8 cellular contexts compared by ENCODE assay signal in genomic region chr5:10563132-10563939, GRCh38. TPM values are rescaled to one million over a fixed set of nuclear protein-coding genes. Genes with fewer than 3 reads are reported as not detected.
DNase-seq lines count a peak whose midpoint lies in the region; ATAC-seq lines count a peak whose summit lies in the region.

No MANE protein-coding gene starts in this region.

- no peaks in the 10 kb centered on the region for H3K27me3 Mint-ChIP-seq in stimulated activated memory B cell treated with anti-CD40 and anti-IgM and Interleukin-4, amounts not matched to agents 10 μg/mL and 1 μg/mL and 100 μg/mL, for 72 hours

- peak overlapping the region; percentile 84 for H3K4me3 Mint-ChIP-seq in stimulated activated memory B cell treated with anti-CD40 and anti-IgM and Interleukin-4, amounts not matched to agents 10 μg/mL and 1 μg/mL and 100 μg/mL, for 72 hours

- H3K27me3 ChIP-seq in mononuclear cell (ENCODE audit: insufficient read depth, low read length): peaks cover 11% of the 10 kb centered on the region

- H3K4me1 ChIP-seq in mononuclear cell (ENCODE audit: insufficient read depth, low read length): peaks cover 40% of the 10 kb centered on the region

- peak; percentile 30 for ATAC-seq in HG03108 (IDR thresholded peaks at IDR 0.05; ENCODE audit: unreplicated experiment)
- peak; percentile 50 for ATAC-seq in stimulated activated memory B cell treated with anti-CD40 and anti-IgM and Interleukin-4, amounts not matched to agents 10 μg/mL and 1 μg/mL and 100 μg/mL, for 72 hours

- H3K4me3 ChIP-seq in mononuclear cell (ENCODE audit: low read length): peak overlapping the region; percentile 54

- DNase-seq in activated effector memory CD4-positive, alpha-beta T cell treated with anti-CD3 and anti-CD28 coated beads, Interleukin-2, amount 50 U/mL, for 16 hours: peak; percentile 83
- DNase-seq in activated effector memory CD4-positive, alpha-beta T cell treated with Interleukin-2 at 50 U/mL for 16 hours: no peak
- DNase-seq in T-helper 22 cell (ENCODE audit: low read depth) (peak; percentile 39), dermis blood vessel endothelial cell (peak; percentile 48), ureter (ENCODE audit: low spot score) (no peak)

- H3K4me1 Mint-ChIP-seq in stimulated activated memory B cell treated with anti-CD40 and anti-IgM and Interleukin-4, amounts not matched to agents 10 μg/mL and 1 μg/mL and 100 μg/mL, for 72 hours: peaks cover 75% of the 10 kb centered on the region

- no peaks in the 10 kb centered on the region for H3K9me3 ChIP-seq in mononuclear cell (ENCODE audit: low read depth, low read length)

- H3K27ac Mint-ChIP-seq in stimulated activated memory B cell treated with anti-CD40 and anti-IgM and Interleukin-4, amounts not matched to agents 10 μg/mL and 1 μg/mL and 100 μg/mL, for 72 hours: peak overlapping the region; percentile 95

- H3K9me3 Mint-ChIP-seq in stimulated activated memory B cell treated with anti-CD40 and anti-IgM and Interleukin-4, amounts not matched to agents 10 μg/mL and 1 μg/mL and 100 μg/mL, for 72 hours: no peaks in the 10 kb centered on the region

- peaks cover 30% of the 10 kb centered on the region for H3K36me3 Mint-ChIP-seq in stimulated activated memory B cell treated with anti-CD40 and anti-IgM and Interleukin-4, amounts not matched to agents 10 μg/mL and 1 μg/mL and 100 μg/mL, for 72 hours

RNA-seq across cellular contexts. Expression of gene ANKRD33B, which starts 0.5 kb away (rescaled TPM):
- total RNA-seq in dermis blood vessel endothelial cell (2.0 and 3.4 TPM in 2 replicates), mononuclear cell (2.7 TPM), ureter (3.3 TPM)

Comparison
In these comparisons a context has a peak if more than half of its experiments do, and no peak if none do; other contexts are left out.
1. DNase-seq: peak in activated effector memory CD4-positive, alpha-beta T cell treated with anti-CD3 and anti-CD28 coated beads, Interleukin-2, amount 50 U/mL, for 16 hours (single experiment), T-helper 22 cell (single experiment) and dermis blood vessel endothelial cell (single experiment); none in activated effector memory CD4-positive, alpha-beta T cell treated with Interleukin-2 at 50 U/mL for 16 hours (single experiment) and ureter (single experiment).